In genomic region chr3:179683286-179683685, GRCh38 we compare ENCODE assay signal across 8 cellular contexts. TPM values are rescaled to one million over a fixed set of nuclear protein-coding genes. Genes with fewer than 3 reads are reported as not detected.
A peak's percentile ranks its signal among the peaks of the same experiment; 100 is the strongest.
DNase-seq lines count a peak whose midpoint lies in the region; TF ChIP-seq lines count a peak whose summit lies in the region.
"Not testable (repeated sequence)": the region's sequence is repeated elsewhere in the genome, so short reads cannot be mapped to it uniquely, and the experiment has no call there.

No MANE protein-coding gene starts in this region.

- not testable (repeated sequence) for H3K36me3 Mint-ChIP-seq in Caco-2 (ENCODE audit: insufficient read depth, unreplicated experiment)
- H3K36me3 Mint-ChIP-seq in HFFc6 (ENCODE audit: low read depth), result peaks cover 11% of the 10 kb centered on the region

- TSS peak; percentile 23 for BruUV-seq in Caco-2 (replicated peaks; lab: Mats Ljungman, UMichigan)

- not testable (repeated sequence) for H3K27me3 Mint-ChIP-seq in Caco-2 (ENCODE audit: insufficient read depth, unreplicated experiment); HFFc6 (ENCODE audit: insufficient read depth)

- H3K27me3 ChIP-seq in Caco-2 (replicated peaks; ENCODE audit: control insufficient read depth, insufficient read depth, low read length); testis: not testable (repeated sequence)

- not testable (repeated sequence) for TF ChIP-seq CTCF in Caco-2 (IDR thresholded peaks at IDR 0.05; ENCODE audit: insufficient read depth in 1 of 2, low read depth in 1 of 2, low read length in 1 of 2, severe bottlenecking in 1 of 2, unreplicated experiment in 1 of 2); HFFc6 (IDR thresholded peaks at IDR 0.05); testis (IDR thresholded peaks at IDR 0.05)

- intact Hi-C loops in Caco-2 (cut with micrococcal nuclease; ENCODE audit: unreplicated experiment); testis (cut with DNase I; ENCODE audit: low total_unique reads): not testable (repeated sequence)

- CTCF ChIA-PET in Caco-2 (lab: Charles Lee), result not testable (repeated sequence)

- H3K27ac Mint-ChIP-seq in Caco-2 (ENCODE audit: unreplicated experiment) (peak overlapping the region; percentile 85), HFFc6 (peak overlapping the region; percentile 27; the same call in 1 of the 2 replicates)

- not testable (repeated sequence) for H3K9me3 ChIP-seq in Caco-2, testis

- not testable (repeated sequence) for H3K36me3 ChIP-seq in Caco-2 (ENCODE audit: control insufficient read depth, insufficient read depth, low read length); testis (ENCODE audit: low read depth, missing control alignments)

- not testable (repeated sequence) for H3K4me3 Mint-ChIP-seq in Caco-2 (ENCODE audit: unreplicated experiment); HFFc6

- 52 to 58% methylated on average over 5 of the region's 5 CpGs for WGBS in testis, 2 donors

- H3K27ac ChIP-seq in testis, result peak overlapping the region; percentile 12 to 26

- peaks cover 34% of the 10 kb centered on the region for H3K4me1 Mint-ChIP-seq in Caco-2 (ENCODE audit: low read depth, unreplicated experiment)
- peaks cover 27% of the 10 kb centered on the region for H3K4me1 Mint-ChIP-seq in HFFc6 (ENCODE audit: low read depth)

- H3K4me1 ChIP-seq in Caco-2 (peaks cover 29% of the 10 kb centered on the region), testis (peaks cover 21% of the 10 kb centered on the region)

- POLR2A ChIA-PET in Caco-2 (lab: Charles Lee), result not testable (repeated sequence)

- not testable (repeated sequence) for H3K9me3 Mint-ChIP-seq in Caco-2 (ENCODE audit: unreplicated experiment); HFFc6

- TF ChIP-seq POLR2A in testis (IDR thresholded peaks at IDR 0.05), result not testable (repeated sequence)

- H3K4me3 ChIP-seq in Caco-2 (ENCODE audit: low read depth, low read length); testis: not testable (repeated sequence)

- not testable (repeated sequence) for DNase-seq in Caco-2, HFFc6, testis
- DNase-seq in MV-4-11 (lab: John Stamatoyannopoulos, UW), result peak; percentile 29
- DNase-seq in SIG-M5 treated with dmso at 0.1 percent for 504 hours (lab: John Stamatoyannopoulos, UW; ENCODE audit: unreplicated experiment), result peak; percentile 8
- DNase-seq in amniotic epithelial cell (ENCODE audit: low read depth), result peak; percentile 81
- peak; percentile 17 for DNase-seq in fibroblast of peridontal ligament (ENCODE audit: extremely low read depth)
- DNase-seq in iris pigment epithelial cell (ENCODE audit: low read depth), result peak; percentile 47

RNA-seq across cellular contexts. Expression of gene USP13, which starts 30.4 kb away (rescaled TPM):
- total RNA-seq in Caco-2 (2022) (16.2 and 18.2 TPM in 2 replicates), testis (10 to 100 TPM; 42.0 to 50.3 TPM)
- total RNA-seq in HFFc6 (2021; fragmentation: NEBNext Ultra II Directional; extraction: Animal tissue kit (Norgen Biotek cat#: 25700)), result 10 to 100 TPM; 17.1 to 25.0 (median 21.5) TPM
- polyA plus RNA-seq in testis (ENCODE audit: insufficient read depth, low read depth, low replicate concordance), result 17.6 TPM
